Comparison of ENCODE assay signal across 12 cellular contexts in genomic region chr18:42229211-42230210, GRCh38.
A peak's percentile ranks its signal among the peaks of the same experiment; 100 is the strongest.
DNase-seq lines count a peak whose midpoint lies in the region; ATAC-seq and TF ChIP-seq lines count a peak whose summit lies in the region.
"Had no signal": no experiment of that assay in that cellular context is flagged by ENCODE, and none has a peak within 500 bp of the region (broad histone marks: within the 10 kb centered on the region; RNA-seq: fewer than 3 reads in every experiment).

No MANE protein-coding gene starts in this region.

- no peaks in the 10 kb centered on the region for H3K27me3 ChIP-seq in PC-9 (ENCODE audit: insufficient read depth, low read depth)
- H3K27me3 ChIP-seq: heart right ventricle had no signal

- TF ChIP-seq CTCF in HFFc6 (IDR thresholded peaks at IDR 0.05) (no peak), PC-9 (conservative IDR thresholded peaks at IDR 0.05) (no peak)

- no peaks in the 10 kb centered on the region for H3K36me3 ChIP-seq in PC-9 (ENCODE audit: low read depth)
- H3K36me3 ChIP-seq: heart right ventricle, thoracic aorta had no signal

- POLR2A ChIA-PET in PC-9 (lab: Charles Lee; ENCODE audit: unreplicated experiment), result no interaction called here

- H3K27me3 Mint-ChIP-seq in memory B cell (no peaks in the 10 kb centered on the region), HFFc6 (ENCODE audit: insufficient read depth) (peaks cover 2% of the 10 kb centered on the region)

- no TSS peak for BruUV-seq in PC-9 (replicated peaks; lab: Mats Ljungman, UMichigan)

- H3K36me3 Mint-ChIP-seq in memory B cell, result no peaks in the 10 kb centered on the region
- no peaks in the 10 kb centered on the region for H3K36me3 Mint-ChIP-seq in HFFc6 (ENCODE audit: low read depth)

- no peaks in the 10 kb centered on the region for H3K79me2 ChIP-seq in PC-9 (ENCODE audit: low read depth)

- no peaks in the 10 kb centered on the region for H3K9me2 ChIP-seq in PC-9 (ENCODE audit: insufficient read depth)

- no peak overlapping the region for H2AFZ ChIP-seq in PC-9

- peaks cover 4% of the 10 kb centered on the region for H3K4me1 Mint-ChIP-seq in memory B cell
- H3K4me1 Mint-ChIP-seq in HFFc6 (ENCODE audit: low read depth), result no peaks in the 10 kb centered on the region

- in situ Hi-C loops in KBM-7 (cut with MboI; ENCODE audit: low pct_unique_long_range_greater_than_20kb, low sequenced_read_pairs), result no loop called here

- CTCF ChIA-PET in PC-9 (lab: Charles Lee), result no interaction called here

- H3K4me3 Mint-ChIP-seq in memory B cell, result no peak overlapping the region
- H3K4me3 Mint-ChIP-seq in HFFc6, result no peak overlapping the region

- no peaks in the 10 kb centered on the region for H3F3A ChIP-seq in PC-9 (ENCODE audit: insufficient read depth, low read depth)

- DNase-seq in memory B cell (ENCODE audit: low spot score in 2 of 2) (no peak), KBM-7 (no peak), HFFc6 (no peak), PC-9 (no peak), NCI-H1436 (lab: John Stamatoyannopoulos, UW) (no peak)
- DNase-seq: COR-L47, heart right ventricle, NCI-H146 had no signal

- H3K9me3 ChIP-seq in PC-9 (ENCODE audit: insufficient read depth, low read depth), result no peaks in the 10 kb centered on the region
- H3K9me3 ChIP-seq: heart right ventricle, thoracic aorta had no signal

- H3K27ac Mint-ChIP-seq in memory B cell, result no peak overlapping the region
- H3K27ac Mint-ChIP-seq in HFFc6, result no peak overlapping the region

- H3K4me3 ChIP-seq in PC-9, result no peak overlapping the region
- H3K4me3 ChIP-seq: heart right ventricle, thoracic aorta had no signal

- intact Hi-C loops in PC-9 (cut with micrococcal nuclease; ENCODE audit: unreplicated experiment), result no loop called here

- H4K20me1 ChIP-seq in PC-9 (ENCODE audit: insufficient read depth), result no peaks in the 10 kb centered on the region

- H3K9me3 Mint-ChIP-seq in memory B cell (no peaks in the 10 kb centered on the region), HFFc6 (no peaks in the 10 kb centered on the region)

- H3K4me2 ChIP-seq in PC-9, result no peak overlapping the region

- H3K4me1 ChIP-seq in PC-9 (replicated peaks; ENCODE audit: insufficient read depth), result no peaks in the 10 kb centered on the region
- H3K4me1 ChIP-seq: heart right ventricle had no signal

- ATAC-seq in GM19025 (IDR thresholded peaks at IDR 0.05; ENCODE audit: low read depth, unreplicated experiment) (peak; percentile 100), GM21786 (IDR thresholded peaks at IDR 0.05; ENCODE audit: unreplicated experiment) (peak; percentile 98), HG03139 (IDR thresholded peaks at IDR 0.05; ENCODE audit: unreplicated experiment) (peak; percentile 98), memory B cell (ENCODE audit: low read depth) (peak; percentile 72)

- H3K27ac ChIP-seq in PC-9, result no peak overlapping the region
- H3K27ac ChIP-seq: heart right ventricle, thoracic aorta had no signal
